20 cellular contexts compared by ENCODE assay signal in the genomic region with DNA sequence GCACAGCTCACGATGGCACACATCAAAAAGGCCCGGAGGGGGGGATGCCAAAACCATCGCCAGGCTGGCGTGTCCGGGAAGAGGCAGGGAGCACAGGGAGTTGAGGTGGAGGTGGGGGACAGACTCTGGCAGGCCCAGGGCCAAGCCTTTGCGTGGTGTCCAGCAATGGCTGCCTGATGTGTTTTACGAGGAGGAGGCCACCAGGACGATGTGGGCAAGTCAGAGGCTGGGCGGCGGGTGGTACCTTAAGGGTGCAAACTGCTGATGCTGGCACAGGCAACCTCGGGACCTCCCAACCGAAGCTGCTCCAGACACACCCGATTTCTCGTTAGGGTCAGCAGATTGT.
"Had no signal": no experiment of that assay in that cellular context is flagged by ENCODE, and none has a peak within 500 bp of the region (broad histone marks: within the 10 kb centered on the region; RNA-seq: fewer than 3 reads in every experiment).

No MANE protein-coding gene starts in this region.

- DNase-seq: activated CD4-positive, alpha-beta T cell treated with anti-CD3 and anti-CD28 coated beads, Interleukin-2, amount 10 ng/mL, durations not matched to agents 24 days and 14 days; activated CD4-positive, CD25-positive, alpha-beta regulatory T cell; activated CD8-positive, alpha-beta memory T cell treated with anti-CD3 and anti-CD28 coated beads, Interleukin-2, amount 50 U/mL, for 4 hours; activated CD8-positive, alpha-beta T cell treated with anti-CD3 and anti-CD28 coated beads, Interleukin-2, amount 10 ng/mL, durations not matched to agents 7 days and 5 days; activated gamma-delta T cell; activated T-cell treated with anti-CD3 and anti-CD28 coated beads, Interleukin-2, amount 50 U/mL, for 48 hours; body of pancreas; effector CD8-positive, alpha-beta T cell; foreskin fibroblast; head of caudate nucleus; mesendoderm; nephron progenitor cell; stimulated activated CD4-positive, alpha-beta T cell treated with anti-CD3 and anti-CD28 coated beads, Interleukin-2, amount 100 ng/mL, for 48 hours; stimulated activated naive CD4-positive, alpha-beta T cell; substantia nigra; SW 1271 had no signal

- H3K9me3 ChIP-seq: body of pancreas, left lung, ovary, tibial nerve had no signal

- H3K27ac ChIP-seq: left lung, ovary, tibial nerve had no signal

- H3K4me3 Mint-ChIP-seq: activated CD4-positive, alpha-beta T cell treated with anti-CD3 and anti-CD28 coated beads, Interleukin-2, amount 10 ng/mL, durations not matched to agents 24 days and 14 days; activated CD8-positive, alpha-beta T cell treated with anti-CD3 and anti-CD28 coated beads, Interleukin-2, amount 10 ng/mL, durations not matched to agents 7 days and 5 days; nephron progenitor cell had no signal

- H3K36me3 Mint-ChIP-seq: activated naive CD4-positive, alpha-beta T cell treated with anti-CD3 and anti-CD28 coated beads, Interleukin-2, amount 50 U/mL, for 72 hours had no signal

- H3K9me3 Mint-ChIP-seq: activated CD4-positive, alpha-beta T cell treated with anti-CD3 and anti-CD28 coated beads, Interleukin-2, amount 10 ng/mL, durations not matched to agents 24 days and 14 days; activated naive CD4-positive, alpha-beta T cell treated with anti-CD3 and anti-CD28 coated beads, Interleukin-2, amount 50 U/mL, for 72 hours; nephron progenitor cell had no signal

- ATAC-seq: activated CD8-positive, alpha-beta T cell treated with anti-CD3 and anti-CD28 coated beads, Interleukin-2, amount 10 ng/mL, durations not matched to agents 7 days and 5 days; activated naive CD4-positive, alpha-beta T cell treated with anti-CD3 and anti-CD28 coated beads, Interleukin-2, amount 50 U/mL, for 72 hours; body of pancreas; left lung had no signal

- H3K27ac Mint-ChIP-seq: activated CD4-positive, alpha-beta T cell treated with anti-CD3 and anti-CD28 coated beads, Interleukin-2, amount 10 ng/mL, durations not matched to agents 24 days and 14 days; activated CD8-positive, alpha-beta T cell treated with anti-CD3 and anti-CD28 coated beads, Interleukin-2, amount 10 ng/mL, durations not matched to agents 7 days and 5 days; activated naive CD4-positive, alpha-beta T cell treated with anti-CD3 and anti-CD28 coated beads, Interleukin-2, amount 50 U/mL, for 72 hours; nephron progenitor cell had no signal

- H3K27me3 ChIP-seq: body of pancreas, ovary, tibial nerve had no signal

- H3K36me3 ChIP-seq: left lung, ovary, tibial nerve had no signal

- H3K4me3 ChIP-seq: body of pancreas, left lung, ovary, tibial nerve had no signal
